Comparison of ENCODE assay signal across 8 cellular contexts in genomic region chr10:79246209-79246581, GRCh38.
DNase-seq lines count a peak whose midpoint lies in the region; ATAC-seq and TF ChIP-seq lines count a peak whose summit lies in the region.

No MANE protein-coding gene starts in this region.

- CTCF ChIA-PET in OCI-LY7 (lab: Charles Lee; ENCODE audit: unreplicated experiment), result interaction anchor here (0.9 kb wide), 1 partner anchor 15 kb away, joined by 3 read pairs; no protein-coding TSS in a partner anchor

- H3K27me3 ChIP-seq in left ventricle myocardium inferior (ENCODE audit: low read depth), result no peaks in the 10 kb centered on the region
- no peaks in the 10 kb centered on the region for H3K27me3 ChIP-seq in WERI-Rb-1 (ENCODE audit: insufficient read depth, low read depth, severe bottlenecking)

- H3K4me2 ChIP-seq in OCI-LY7 (ENCODE audit: low read length), result peak overlapping the region; percentile 90

- intact Hi-C loops in OCI-LY7 (cut with micrococcal nuclease; ENCODE audit: unreplicated experiment) (loop anchor here (10.0 kb wide), 2 partner anchors 959 to 1219 kb away; partner anchors contain the start of gene ANXA11), left ventricle myocardium inferior (cut with micrococcal nuclease) (no loop called here)

- no peak overlapping the region for H2AFZ ChIP-seq in OCI-LY7 (ENCODE audit: low read length)

- POLR2A ChIA-PET in OCI-LY7 (lab: Charles Lee), result interaction anchor here (1.2 to 1.6 kb wide), 3 partner anchors 16 to 40 kb away, joined by 4 to 10 read pairs (median 4); no protein-coding TSS in a partner anchor

- H3K9me3 ChIP-seq in OCI-LY7 (ENCODE audit: low read length) (no peaks in the 10 kb centered on the region), left ventricle myocardium inferior (replicated peaks) (no peaks in the 10 kb centered on the region), WERI-Rb-1 (ENCODE audit: severe bottlenecking) (no peaks in the 10 kb centered on the region)

- H3K36me3 ChIP-seq in OCI-LY7 (ENCODE audit: insufficient read depth, low read length) (peaks cover 7% of the 10 kb centered on the region; the same call in 1 of the 2 replicates), left ventricle myocardium inferior (no peaks in the 10 kb centered on the region), WERI-Rb-1 (peaks cover 12% of the 10 kb centered on the region; the same call in 1 of the 2 replicates)

- no peak for TF ChIP-seq CTCF in OCI-LY7 (conservative IDR thresholded peaks at IDR 0.05; ENCODE audit: low read length)
- no peak for TF ChIP-seq CTCF in left ventricle myocardium inferior (IDR thresholded peaks at IDR 0.05; ENCODE audit: borderline replicate concordance)
- TF ChIP-seq CTCF in retinal pigment epithelial cell (conservative IDR thresholded peaks at IDR 0.05; ENCODE audit: low read depth, low read length), result no peak
- TF ChIP-seq CTCF in WERI-Rb-1 (IDR thresholded peaks at IDR 0.05; ENCODE audit: low read depth, low read length), result no peak

- peak overlapping the region; percentile 90 for H3K27ac ChIP-seq in OCI-LY7 (ENCODE audit: low read depth, low read length, poor library complexity, severe bottlenecking)
- H3K27ac ChIP-seq in left ventricle myocardium inferior (replicated peaks), result peak overlapping the region; percentile 97
- H3K27ac ChIP-seq in WERI-Rb-1, result no peak overlapping the region

- ATAC-seq in GM18498 (IDR thresholded peaks at IDR 0.05; ENCODE audit: unreplicated experiment) (no peak), GM19023 (IDR thresholded peaks at IDR 0.05; ENCODE audit: unreplicated experiment) (no peak), GM19467 (IDR thresholded peaks at IDR 0.05; ENCODE audit: unreplicated experiment) (no peak)

- H3K9me2 ChIP-seq in OCI-LY7 (ENCODE audit: insufficient read depth, low read length), result no peaks in the 10 kb centered on the region

- H3K4me1 ChIP-seq in OCI-LY7 (ENCODE audit: insufficient read depth, low read length, poor library complexity, severe bottlenecking) (peaks cover 84% of the 10 kb centered on the region), left ventricle myocardium inferior (peaks cover 95% of the 10 kb centered on the region)

- H3K79me2 ChIP-seq in OCI-LY7 (ENCODE audit: insufficient read depth, low read depth, low read length), result peaks cover 73% of the 10 kb centered on the region

- H4K20me1 ChIP-seq in OCI-LY7 (ENCODE audit: insufficient read depth, low read length), result peaks cover 4% of the 10 kb centered on the region; the same call in 1 of the 2 replicates

- peak overlapping the region; percentile 76 for H3K4me3 ChIP-seq in OCI-LY7 (ENCODE audit: low read depth, low read length, poor library complexity, severe bottlenecking)
- peak overlapping the region; percentile 70 for H3K4me3 ChIP-seq in left ventricle myocardium inferior
- H3K4me3 ChIP-seq in retinal pigment epithelial cell (ENCODE audit: low read length), result no peak overlapping the region
- no peak overlapping the region for H3K4me3 ChIP-seq in WERI-Rb-1 (ENCODE audit: low read depth, low read length)

- DNase-seq in DMS153 treated with DMSO at 0.1 percent for 48 hours (lab: John Stamatoyannopoulos, UW; ENCODE audit: unreplicated experiment) (peak; percentile 5), OCI-LY7 (ENCODE audit: low spot score) (no peak), left ventricle myocardium inferior (peak; percentile 80), retinal pigment epithelial cell (ENCODE audit: low read depth) (peak; percentile 43), WERI-Rb-1 (no peak)

- BruUV-seq in OCI-LY7 (replicated peaks; lab: Mats Ljungman, UMichigan), result no TSS peak

Comparison
In these comparisons a context has a peak if more than half of its experiments do, and no peak if none do; other contexts are left out.
1. DNase-seq: peak in DMS153 treated with DMSO at 0.1 percent for 48 hours (single experiment), left ventricle myocardium inferior (single experiment) and retinal pigment epithelial cell (single experiment); none in OCI-LY7 (single experiment) and WERI-Rb-1 (single experiment).
2. H3K4me3 ChIP-seq: peak in OCI-LY7 (single experiment) and left ventricle myocardium inferior (single experiment); none in retinal pigment epithelial cell (single experiment) and WERI-Rb-1 (single experiment).